Comparison of ENCODE assay signal across 9 cellular contexts in genomic region chr13:113742445-113743120, GRCh38. TPM values are rescaled to one million over a fixed set of nuclear protein-coding genes. Genes with fewer than 3 reads are reported as not detected.
DNase-seq lines count a peak whose midpoint lies in the region; ATAC-seq and TF ChIP-seq lines count a peak whose summit lies in the region.
"Had no signal": no experiment of that assay in that cellular context is flagged by ENCODE, and none has a peak within 500 bp of the region (broad histone marks: within the 10 kb centered on the region; RNA-seq: fewer than 3 reads in every experiment).

No MANE protein-coding gene starts in this region.

- peaks cover 45% of the 10 kb centered on the region for H3K27me3 Mint-ChIP-seq in activated T-cell treated with anti-CD3 and anti-CD28 coated beads, Interleukin-2, amount 50 U/mL, for 24 hours
- H3K27me3 Mint-ChIP-seq in activated naive CD8-positive, alpha-beta T cell treated with anti-CD3 and anti-CD28 coated beads, Interleukin-2, amount 10 ng/mL, durations not matched to agents 7 days and 5 days, result peaks cover 21% of the 10 kb centered on the region

- H3K4me1 ChIP-seq in KMS-11 (ENCODE audit: low read depth, poor library complexity, severe bottlenecking), result peaks cover 51% of the 10 kb centered on the region

- no peak overlapping the region for H3K27ac Mint-ChIP-seq in activated T-cell treated with anti-CD3 and anti-CD28 coated beads, Interleukin-2, amount 50 U/mL, for 24 hours
- H3K27ac Mint-ChIP-seq in activated naive CD8-positive, alpha-beta T cell treated with anti-CD3 and anti-CD28 coated beads, Interleukin-2, amount 10 ng/mL, durations not matched to agents 7 days and 5 days, result no peak overlapping the region

- peak overlapping the region; percentile 67 for H2AFZ ChIP-seq in KMS-11 (ENCODE audit: low read depth)

- peaks cover 21% of the 10 kb centered on the region for H3K4me1 Mint-ChIP-seq in activated T-cell treated with anti-CD3 and anti-CD28 coated beads, Interleukin-2, amount 50 U/mL, for 24 hours (ENCODE audit: low read depth)
- peaks cover 20% of the 10 kb centered on the region for H3K4me1 Mint-ChIP-seq in activated naive CD8-positive, alpha-beta T cell treated with anti-CD3 and anti-CD28 coated beads, Interleukin-2, amount 10 ng/mL, durations not matched to agents 7 days and 5 days

- POLR2A ChIA-PET in activated naive CD8-positive, alpha-beta T cell treated with anti-CD3 and anti-CD28 coated beads, Interleukin-2, amount 10 ng/mL, durations not matched to agents 7 days and 5 days (lab: Charles Lee), result no interaction called here

- H3K36me3 ChIP-seq in KMS-11 (ENCODE audit: insufficient read depth), result no peaks in the 10 kb centered on the region
- H3K36me3 ChIP-seq: SJSA1 had no signal

- H3K9me3 Mint-ChIP-seq in activated T-cell treated with anti-CD3 and anti-CD28 coated beads, Interleukin-2, amount 50 U/mL, for 24 hours, result no peaks in the 10 kb centered on the region
- no peaks in the 10 kb centered on the region for H3K9me3 Mint-ChIP-seq in activated naive CD8-positive, alpha-beta T cell treated with anti-CD3 and anti-CD28 coated beads, Interleukin-2, amount 10 ng/mL, durations not matched to agents 7 days and 5 days

- H3K36me3 Mint-ChIP-seq in activated T-cell treated with anti-CD3 and anti-CD28 coated beads, Interleukin-2, amount 50 U/mL, for 24 hours (ENCODE audit: low read depth), result no peaks in the 10 kb centered on the region
- H3K36me3 Mint-ChIP-seq in activated naive CD8-positive, alpha-beta T cell treated with anti-CD3 and anti-CD28 coated beads, Interleukin-2, amount 10 ng/mL, durations not matched to agents 7 days and 5 days, result no peaks in the 10 kb centered on the region

- H3K4me3 ChIP-seq in KMS-11 (IDR thresholded peaks at IDR 0.05; ENCODE audit: insufficient read depth, low read depth, low read length), result no peak overlapping the region
- no peak overlapping the region for H3K4me3 ChIP-seq in retinal pigment epithelial cell (ENCODE audit: low read length)
- H3K4me3 ChIP-seq: SJSA1 had no signal

- peak overlapping the region; percentile 67 for H3K9ac ChIP-seq in KMS-11

- peaks cover 8% of the 10 kb centered on the region; the same call in 1 of the 2 replicates for H3K27me3 ChIP-seq in KMS-11 (ENCODE audit: insufficient read depth, low read depth)

- peak; percentile 21 for ATAC-seq in activated naive CD8-positive, alpha-beta T cell treated with anti-CD3 and anti-CD28 coated beads, Interleukin-2, amount 10 ng/mL, durations not matched to agents 7 days and 5 days (ENCODE audit: low read depth)
- ATAC-seq in GM19324 (IDR thresholded peaks at IDR 0.05; ENCODE audit: low FRiP score, unreplicated experiment), result no peak

- peak overlapping the region; percentile 94 for H3K4me2 ChIP-seq in KMS-11

- H3K4me3 Mint-ChIP-seq in activated T-cell treated with anti-CD3 and anti-CD28 coated beads, Interleukin-2, amount 50 U/mL, for 24 hours, result peak overlapping the region; percentile 25
- H3K4me3 Mint-ChIP-seq in activated naive CD8-positive, alpha-beta T cell treated with anti-CD3 and anti-CD28 coated beads, Interleukin-2, amount 10 ng/mL, durations not matched to agents 7 days and 5 days, result no peak overlapping the region

- no peaks in the 10 kb centered on the region for H4K20me1 ChIP-seq in KMS-11 (ENCODE audit: insufficient read depth)

- no peak for TF ChIP-seq CTCF in KMS-11 (conservative IDR thresholded peaks at IDR 0.05; ENCODE audit: low read depth, low read length)
- TF ChIP-seq CTCF in retinal pigment epithelial cell (conservative IDR thresholded peaks at IDR 0.05; ENCODE audit: low read depth, low read length), result no peak

- peak overlapping the region; percentile 75 for H3K27ac ChIP-seq in KMS-11
- H3K27ac ChIP-seq: SJSA1 had no signal

- no peak for DNase-seq in activated T-cell treated with anti-CD3 and anti-CD28 coated beads, Interleukin-2, amount 50 U/mL, for 24 hours
- no peak for DNase-seq in activated T-cell treated with anti-CD3 and anti-CD28 coated beads, Interleukin-2, amount 50 U/mL, for 1 hour
- no peak for DNase-seq in activated naive CD8-positive, alpha-beta T cell treated with anti-CD3 and anti-CD28 coated beads, Interleukin-2, amount 10 ng/mL, durations not matched to agents 7 days and 5 days
- DNase-seq in retinal pigment epithelial cell (ENCODE audit: low read depth) (peak; percentile 32), NK-92 (lab: John Stamatoyannopoulos, UW; ENCODE audit: unreplicated experiment) (no peak), cortex of kidney (lab: John Stamatoyannopoulos, UW) (no peak)

- no peaks in the 10 kb centered on the region for H3K79me2 ChIP-seq in KMS-11 (ENCODE audit: insufficient read depth, low read depth)

RNA-seq across cellular contexts. Expression of gene TMEM255B, which starts 16.4 kb away (rescaled TPM):
- total RNA-seq in activated naive CD8-positive, alpha-beta T cell treated with anti-CD3 and anti-CD28 coated beads, Interleukin-2, amount 10 ng/mL, durations not matched to agents 7 days and 5 days, result 1 to 10 TPM; 1.4 to 1.6 TPM
